In genomic region chr9:129283705-129284606, GRCh38 we compare ENCODE assay signal across 20 cellular contexts.
A peak's percentile ranks its signal among the peaks of the same experiment; 100 is the strongest.
DNase-seq lines count a peak whose midpoint lies in the region; ATAC-seq, FAIRE-seq and TF ChIP-seq lines count a peak whose summit lies in the region.
"Had no signal": no experiment of that assay in that cellular context is flagged by ENCODE, and none has a peak within 500 bp of the region (broad histone marks: within the 10 kb centered on the region; RNA-seq: fewer than 3 reads in every experiment).

No MANE protein-coding gene starts in this region.

- 0 out of 22 replicates have a peak overlapping the region, but pooled peaks of 1 of the 11 experiments have one; percentile 4 for H3K27ac ChIP-seq in BLaER1 treated with 17β-estradiol and CSF1 and Interleukin-3, amounts not matched to agents 10 nM and 100 nM
- H3K27ac ChIP-seq in esophagus squamous epithelium = no peak overlapping the region
- H3K27ac ChIP-seq in psoas muscle = no peak overlapping the region
- H3K27ac ChIP-seq: ascending aorta, C4-2B, colonic mucosa, epithelial cell of prostate had no signal

- TF ChIP-seq CTCF in esophagus squamous epithelium (IDR thresholded peaks at IDR 0.05) (no peak), psoas muscle (IDR thresholded peaks at IDR 0.05) (no peak)

- peaks cover 40 to 73% (median 51%) of the 10 kb centered on the region in 10 experiments for H3K4me1 ChIP-seq in BLaER1 treated with 17β-estradiol and CSF1 and Interleukin-3, amounts not matched to agents 10 nM and 100 nM
- H3K4me1 ChIP-seq in esophagus squamous epithelium (peaks cover 2 to 34% (median 14%) of the 10 kb centered on the region in 3 donors), psoas muscle (no peaks in the 10 kb centered on the region)
- H3K4me1 ChIP-seq: ascending aorta, colonic mucosa had no signal

- no peaks in the 10 kb centered on the region for H3K27me3 ChIP-seq in BLaER1 treated with 17β-estradiol and CSF1 and Interleukin-3, amounts not matched to agents 10 nM and 100 nM
- H3K27me3 ChIP-seq in H7 (ENCODE audit: control insufficient read depth, insufficient read depth, low read length) (no peaks in the 10 kb centered on the region), esophagus squamous epithelium (no peaks in the 10 kb centered on the region), psoas muscle (ENCODE audit: insufficient read depth in 3 of 3, low read length in 2 of 3) (no peaks in the 10 kb centered on the region)
- H3K27me3 ChIP-seq: ascending aorta, colonic mucosa had no signal

- no peaks in the 10 kb centered on the region for H3K9me3 ChIP-seq in BLaER1 treated with 17β-estradiol and CSF1 and Interleukin-3, amounts not matched to agents 10 nM and 100 nM (replicated peaks in 1 of 11)
- no peaks in the 10 kb centered on the region for H3K9me3 ChIP-seq in esophagus squamous epithelium
- H3K9me3 ChIP-seq in psoas muscle = no peaks in the 10 kb centered on the region
- H3K9me3 ChIP-seq: ascending aorta, colonic mucosa had no signal

- DNase-seq in H7 (peak; percentile 13), esophagus squamous epithelium (lab: John Stamatoyannopoulos, UW) (no peak), psoas muscle (peak in 1 of 2 donors; percentile 40), frontal cortex (ENCODE audit: low spot score in 2 of 2) (no peak), NCI-H526 (lab: John Stamatoyannopoulos, UW) (no peak)
- DNase-seq in stimulated activated CD4-positive, alpha-beta T cell treated with anti-CD3 and anti-CD28 coated beads, Interleukin-4, amount 100 ng/mL, for 24 hours = no peak
- DNase-seq: activated CD4-positive, alpha-beta T cell treated with anti-CD3 and anti-CD28 coated beads, Interleukin-2, amount 50 U/mL, for 48 hours; colonic mucosa; DMS79; mammary epithelial cell; NCI-H2107; NCI-H69; stimulated activated CD4-positive, alpha-beta T cell treated with anti-CD3 and anti-CD28 coated beads, Interleukin-4, amount 100 ng/mL, for 1 hour; stimulated activated CD8-positive, alpha-beta memory T cell treated with anti-CD3 and anti-CD28 coated beads, Interleukin-4, amount 100 ng/mL, for 48 hours had no signal

- peak overlapping the region in 2 of 10 experiments; percentile 41 to 46; a peak in 2 of 20 replicates for H3K4me3 ChIP-seq in BLaER1 treated with 17β-estradiol and CSF1 and Interleukin-3, amounts not matched to agents 10 nM and 100 nM
- no peak overlapping the region for H3K4me3 ChIP-seq in H7 (ENCODE audit: insufficient read depth, low read depth, low read length)
- peak overlapping the region in 3 of 4 donors; percentile 45 to 57 (median 47) for H3K4me3 ChIP-seq in esophagus squamous epithelium
- peak overlapping the region; percentile 57 for H3K4me3 ChIP-seq in psoas muscle

- H4K20me1 ChIP-seq in BLaER1 treated with 17β-estradiol and CSF1 and Interleukin-3, amounts not matched to agents 10 nM and 100 nM = no peaks in the 10 kb centered on the region; a peak in 1 of 22 replicates

- ATAC-seq in psoas muscle (no peak), GM21528 (IDR thresholded peaks at IDR 0.05; ENCODE audit: low FRiP score, unreplicated experiment) (no peak)
- ATAC-seq: SK-N-SH treated with all-trans-retinoic acid at 6 μM for 48 hours had no signal

- no peak for TF ChIP-seq POLR2A in esophagus squamous epithelium (IDR thresholded peaks at IDR 0.05)

- 92 to 95% methylated on average over 4 to 16 of the region's 28 CpGs for WGBS in esophagus squamous epithelium, 2 donors
- 87 to 92% (median 90%) methylated on average over 28 of the region's 28 CpGs for WGBS in psoas muscle, 3 donors

- peak overlapping the region in 6 of 11 experiments; percentile 1 to 50 (median 33); a peak in 4 of 22 replicates for H3K9ac ChIP-seq in BLaER1 treated with 17β-estradiol and CSF1 and Interleukin-3, amounts not matched to agents 10 nM and 100 nM

- FAIRE-seq in frontal cortex (lab: Jason Lieb, UNC) = no peak

- intact Hi-C loops in esophagus squamous epithelium (cut with DNase I) (no loop called here), psoas muscle (cut with DNase I) (loop anchor here in 1 of 2 donors (5.0 kb wide), 1 partner anchor 42 kb away; no protein-coding TSS in a partner anchor)

- no peaks in the 10 kb centered on the region for H3K36me3 ChIP-seq in BLaER1 treated with 17β-estradiol and CSF1 and Interleukin-3, amounts not matched to agents 10 nM and 100 nM
- H3K36me3 ChIP-seq in H7 (replicated peaks; ENCODE audit: control insufficient read depth, insufficient read depth, low read length) (no peaks in the 10 kb centered on the region), esophagus squamous epithelium (no peaks in the 10 kb centered on the region), psoas muscle (ENCODE audit: insufficient read depth in 1 of 2, low read depth in 1 of 2) (no peaks in the 10 kb centered on the region)
- H3K36me3 ChIP-seq: ascending aorta, colonic mucosa had no signal

- peak overlapping the region; percentile 76 to 98 (median 85) for H3K4me2 ChIP-seq in BLaER1 treated with 17β-estradiol and CSF1 and Interleukin-3, amounts not matched to agents 10 nM and 100 nM
